21 cellular contexts compared by ENCODE assay signal in genomic region chr17:17553217-17554195, GRCh38. TPM values are rescaled to one million over a fixed set of nuclear protein-coding genes. Genes with fewer than 3 reads are reported as not detected.
DNase-seq lines count a peak whose midpoint lies in the region; FAIRE-seq and TF ChIP-seq lines count a peak whose summit lies in the region.
"Had no signal": no experiment of that assay in that cellular context is flagged by ENCODE, and none has a peak within 500 bp of the region (broad histone marks: within the 10 kb centered on the region; RNA-seq: fewer than 3 reads in every experiment).

No MANE protein-coding gene starts in this region.

- WGBS in H1 (ENCODE audit: extremely low coverage in 1 of 2, insufficient coverage in 1 of 2, insufficient read length in 1 of 2, insufficient replicate concordance in 2 of 2, low coverage in 1 of 2, low lambda C conversion rate in 2 of 2, missing lambda C conversion rate in 1 of 2), 2 experiments, result 87% methylated on average over 23 of the region's 30 CpGs; no CpG with 5 or more reads in 1 of the 2 experiments
- WGBS in hepatocyte (ENCODE audit: low lambda C conversion rate, missing lambda C conversion rate), result 85% methylated on average over 25 of the region's 30 CpGs

- peaks cover 2% of the 10 kb centered on the region; the same call in 1 of the 2 replicates for H3K79me1 ChIP-seq in H1 (ENCODE audit: low read depth, low read length)

- H3K9me3 ChIP-seq in BLaER1 (no peaks in the 10 kb centered on the region), H1 (ENCODE audit: insufficient read depth in 2 of 2, low read depth in 1 of 2, low read length in 1 of 2) (no peaks in the 10 kb centered on the region), kidney (ENCODE audit: control insufficient read depth in 1 of 2, low read length in 2 of 2) (no peaks in the 10 kb centered on the region), hepatocyte (ENCODE audit: low read depth) (no peaks in the 10 kb centered on the region)

- no peaks in the 10 kb centered on the region for H3K23me2 ChIP-seq in H1 (ENCODE audit: low read depth, low read length)

- peak overlapping the region; percentile 55 for H3K27ac ChIP-seq in BLaER1
- no peak overlapping the region for H3K27ac ChIP-seq in H1 (ENCODE audit: low read depth, low read length)
- no peak overlapping the region for H3K27ac ChIP-seq in kidney (ENCODE audit: low read depth in 2 of 2, low read length in 2 of 2)
- H3K27ac ChIP-seq in hepatocyte, result no peak overlapping the region

- no peak overlapping the region for H3K14ac ChIP-seq in H1 (ENCODE audit: insufficient read length)

- no peaks in the 10 kb centered on the region for H4K20me1 ChIP-seq in BLaER1
- peaks cover 0 to 5% of the 10 kb centered on the region in 2 experiments for H4K20me1 ChIP-seq in H1 (replicated peaks in 1 of 2; ENCODE audit: control insufficient read depth in 1 of 2, insufficient read depth in 2 of 2, low read length in 2 of 2)
- no peaks in the 10 kb centered on the region for H4K20me1 ChIP-seq in hepatocyte (ENCODE audit: insufficient read depth, poor library complexity, severe bottlenecking)

- TF ChIP-seq RAD21 in H1 (IDR thresholded peaks at IDR 0.05 in 1 of 2, conservative IDR thresholded peaks at IDR 0.05 in 1 of 2; ENCODE audit: low read depth in 2 of 2, low read length in 2 of 2), result no peak

- no peaks in the 10 kb centered on the region for H3K9me3 Mint-ChIP-seq in progenitor cell of endocrine pancreas (ENCODE audit: low read depth)
- H3K9me3 Mint-ChIP-seq: CD4-positive, alpha-beta T cell had no signal

- no peaks in the 10 kb centered on the region for H3K36me3 Mint-ChIP-seq in progenitor cell of endocrine pancreas (ENCODE audit: insufficient read depth)

- no peak overlapping the region for H3K4me3 ChIP-seq in BLaER1
- no peak overlapping the region for H3K4me3 ChIP-seq in H1 (ENCODE audit: extremely low read depth in 1 of 4, insufficient read depth in 2 of 4, low read depth in 3 of 4, low read length in 4 of 4)
- no peak overlapping the region for H3K4me3 ChIP-seq in kidney (ENCODE audit: low read length in 2 of 2)
- H3K4me3 ChIP-seq in hepatocyte, result no peak overlapping the region
- H3K4me3 ChIP-seq: GM12878 had no signal

- H2BK5ac ChIP-seq in H1 (ENCODE audit: low read depth, low read length), result no peak overlapping the region; the same call in 1 of the 2 replicates

- H2BK120ac ChIP-seq in H1 (replicated peaks; ENCODE audit: low read depth, low read length), result no peak overlapping the region

- no peaks in the 10 kb centered on the region for H3K36me3 ChIP-seq in BLaER1
- no peaks in the 10 kb centered on the region for H3K36me3 ChIP-seq in H1 (ENCODE audit: control insufficient read depth in 2 of 4, insufficient read depth in 4 of 4, low read length in 3 of 4)
- H3K36me3 ChIP-seq in kidney (ENCODE audit: control insufficient read depth in 1 of 2, insufficient read depth in 2 of 2, low read length in 2 of 2), result no peaks in the 10 kb centered on the region
- no peaks in the 10 kb centered on the region for H3K36me3 ChIP-seq in hepatocyte (replicated peaks; ENCODE audit: insufficient read depth, low read depth)

- no peak overlapping the region for H2BK12ac ChIP-seq in H1 (ENCODE audit: low read depth, low read length)

- H3K18ac ChIP-seq in H1 (ENCODE audit: extremely low read depth, low read length), result no peak overlapping the region

- peaks cover 17% of the 10 kb centered on the region for H3K4me1 Mint-ChIP-seq in progenitor cell of endocrine pancreas (ENCODE audit: low read depth)
- H3K4me1 Mint-ChIP-seq: B cell had no signal

- H4K91ac ChIP-seq in H1 (replicated peaks; ENCODE audit: insufficient read length, low read length), result no peak overlapping the region

- H3K4me1 ChIP-seq in BLaER1, result peaks cover 93% of the 10 kb centered on the region
- H3K4me1 ChIP-seq in H1 (replicated peaks in 1 of 4; ENCODE audit: control insufficient read depth in 3 of 4, insufficient read depth in 4 of 4, low read length in 3 of 4), result no peaks in the 10 kb centered on the region; a peak in 1 of 7 replicates
- H3K4me1 ChIP-seq in kidney (ENCODE audit: control insufficient read depth in 1 of 2, insufficient read depth in 1 of 2, low read depth in 1 of 2, low read length in 2 of 2), result peaks cover 0 to 2% of the 10 kb centered on the region in 2 donors
- peaks cover 14% of the 10 kb centered on the region for H3K4me1 ChIP-seq in hepatocyte (ENCODE audit: insufficient read depth)

- no peak for TF ChIP-seq EP300 in H1 (IDR thresholded peaks at IDR 0.05; ENCODE audit: borderline replicate concordance in 1 of 2, low read depth in 2 of 2, low read length in 2 of 2)

- no peak overlapping the region for H3K23ac ChIP-seq in H1 (ENCODE audit: insufficient read length)

- H3K4ac ChIP-seq in H1 (replicated peaks; ENCODE audit: insufficient read length, low read depth, low read length), result no peak overlapping the region

- DNase-seq in H1 (ENCODE audit: low read depth in 1 of 2, low spot score in 2 of 2) (no peak), kidney (peak; percentile 55), progenitor cell of endocrine pancreas (ENCODE audit: low spot score, unreplicated experiment) (no peak), NOMO-1 (lab: John Stamatoyannopoulos, UW; ENCODE audit: unreplicated experiment in 2 of 2) (no peak), hepatocyte (ENCODE audit: low spot score) (no peak)
- no peak for DNase-seq in stimulated activated CD4-positive, alpha-beta T cell treated with anti-CD3 and anti-CD28 coated beads, Interleukin-4, amount 100 ng/mL, for 24 hours
- DNase-seq: CD4-positive, alpha-beta T cell; KBM-7; NCI-H187; NCI-H2107; NCI-H2227 treated with DMSO at 0.1 percent for 48 hours; NCI-H510A treated with DMSO at 0.1 percent for 48 hours; NCI-H774; OCI-M1; SHP77 treated with DMSO at 0.1 percent for 48 hours had no signal

- H3K4me2 ChIP-seq in BLaER1 (peak overlapping the region; percentile 89), H1 (ENCODE audit: insufficient read depth in 1 of 2, low read depth in 2 of 2, low read length in 2 of 2) (no peak overlapping the region), hepatocyte (no peak overlapping the region)

- H2AK5ac ChIP-seq in H1 (ENCODE audit: low read depth, low read length), result no peak overlapping the region

- CTCF ChIA-PET in H1 (lab: Charles Lee; ENCODE audit: partially characterized antibody), result interaction anchor here (0.9 to 1.7 kb wide), 3 partner anchors 15 to 57 kb away, joined by 3 to 14 read pairs (median 3); no protein-coding TSS in a partner anchor

- TF ChIP-seq POLR2A in H1 (IDR thresholded peaks at IDR 0.05; ENCODE audit: control extremely low read depth in 1 of 2, low read depth in 2 of 2, low read length in 2 of 2), result no peak

- no peaks in the 10 kb centered on the region for H3K9me2 ChIP-seq in hepatocyte (replicated peaks; ENCODE audit: insufficient read depth)

- H3K4me3 Mint-ChIP-seq in progenitor cell of endocrine pancreas (ENCODE audit: low read depth), result no peak overlapping the region
- H3K4me3 Mint-ChIP-seq: B cell; CD4-positive, alpha-beta T cell had no signal

- H3K27me3 ChIP-seq in BLaER1 (no peaks in the 10 kb centered on the region), H1 (replicated peaks in 1 of 4; ENCODE audit: control insufficient read depth in 3 of 4, extremely low read depth in 1 of 4, insufficient read depth in 3 of 4, low read length in 3 of 4) (no peaks in the 10 kb centered on the region), hepatocyte (no peaks in the 10 kb centered on the region)

- H4K8ac ChIP-seq in H1 (ENCODE audit: extremely low read depth, insufficient read depth, low read length), result peak overlapping the region; percentile 11; the same call in 1 of the 2 replicates

- no peak overlapping the region for H2BK15ac ChIP-seq in H1 (ENCODE audit: low read length)

- intact Hi-C loops in kidney (cut with DNase I), result no loop called here

- no peak overlapping the region for H3K56ac ChIP-seq in H1 (replicated peaks; ENCODE audit: insufficient read length, low read depth, low read length)

- FAIRE-seq in H1 (lab: Jason Lieb, UNC), result no peak
- FAIRE-seq in kidney (lab: Jason Lieb, UNC), result no peak
- FAIRE-seq: GM12878, HepG2 had no signal

- H3K27me3 Mint-ChIP-seq in progenitor cell of endocrine pancreas, result no peaks in the 10 kb centered on the region
- H3K27me3 Mint-ChIP-seq: B cell; CD4-positive, alpha-beta T cell had no signal

- H2AFZ ChIP-seq in H1 (ENCODE audit: low read length), result no peak overlapping the region
- no peak overlapping the region for H2AFZ ChIP-seq in hepatocyte

- TF ChIP-seq CTCF in H1 (IDR thresholded peaks at IDR 0.05; ENCODE audit: control extremely low read depth in 1 of 3, insufficient read depth in 1 of 3, low read depth in 1 of 3, low read length in 3 of 3) (no peak), kidney (IDR thresholded peaks at IDR 0.05; ENCODE audit: borderline replicate concordance, extremely low read depth, insufficient read depth) (no peak), progenitor cell of endocrine pancreas (IDR thresholded peaks at IDR 0.05; ENCODE audit: unreplicated experiment) (no peak), hepatocyte (IDR thresholded peaks at IDR 0.05; ENCODE audit: poor library complexity) (no peak)

- no peak overlapping the region for H4K5ac ChIP-seq in H1 (ENCODE audit: insufficient read length, low read depth, low read length)

- no peaks in the 10 kb centered on the region for H3K79me2 ChIP-seq in H1 (ENCODE audit: control insufficient read depth in 1 of 2, insufficient read depth in 2 of 2, low read length in 2 of 2)
- H3K79me2 ChIP-seq in hepatocyte, result no peaks in the 10 kb centered on the region

- H3K27ac Mint-ChIP-seq in progenitor cell of endocrine pancreas, result peak overlapping the region; percentile 86
- H3K27ac Mint-ChIP-seq: B cell; CD4-positive, alpha-beta T cell had no signal

- H3K9ac ChIP-seq in BLaER1 (peak overlapping the region; percentile 38; the same call in 1 of the 2 replicates), H1 (replicated peaks in 1 of 4; ENCODE audit: extremely low read depth in 1 of 4, low read depth in 3 of 4, low read length in 3 of 4) (no peak overlapping the region), kidney (ENCODE audit: low read length in 2 of 2) (no peak overlapping the region)

- POLR2A ChIA-PET in H1 (lab: Charles Lee; ENCODE audit: partially characterized antibody), result no interaction called here

- no peak overlapping the region for H2BK20ac ChIP-seq in H1 (ENCODE audit: low read length)

RNA-seq across cellular contexts. Expression of gene PEMT, which starts 38.0 kb away (rescaled TPM):
- total RNA-seq in H1 (2021; fragmentation: NEBNext Ultra II Directional; extraction: Animal tissue kit (Norgen Biotek cat#: 25700)), result 40.1 and 42.0 TPM in 2 replicates
- polyA plus RNA-seq in H1 (2011; rRNA removed) (118 and 128 TPM in 2 replicates), kidney (ENCODE audit: insufficient read depth, low read depth, low replicate concordance) (52.1 TPM), hepatocyte (70.4 and 78.9 TPM in 2 replicates)
- polyA plus RNA-seq in H1 (2011; cell fraction: cytosol; rRNA removed), result 63.0 TPM
- polyA plus RNA-seq in H1 (2011; cell fraction: nucleus; rRNA removed), result 77.1 TPM
- 28.5 to 79.6 TPM (median 53.6 TPM) in 4 replicates for polyA plus RNA-seq in H1 (2012, experiment 1 of 2)
- polyA plus RNA-seq in H1 (2012, experiment 2 of 2), result 79.6 TPM
- polyA plus RNA-seq in H1 (2013, experiment 1 of 2), result 41.7 TPM
- polyA plus RNA-seq in H1 (2013, experiment 2 of 2), result 47.0 TPM
- polyA minus RNA-seq in H1 (2011; rRNA and poly(A)+ RNA removed), result 22.2 and 23.0 TPM in 2 replicates
- polyA minus RNA-seq in H1 (2011; cell fraction: cytosol; rRNA and poly(A)+ RNA removed), result 18.1 TPM
- polyA minus RNA-seq in H1 (2011; cell fraction: nucleus; rRNA and poly(A)+ RNA removed), result 13.7 TPM
- total RNA-seq in kidney (36.8 TPM), progenitor cell of endocrine pancreas (61.3 and 67.0 TPM in 2 replicates), hepatocyte (50.1 and 58.6 TPM in 2 replicates)

RNA-seq across cellular contexts. Expression of gene RASD1, which starts 57.3 kb away (rescaled TPM):
- total RNA-seq in H1 (2021; fragmentation: NEBNext Ultra II Directional; extraction: Animal tissue kit (Norgen Biotek cat#: 25700)), result 1.8 and 2.6 TPM in 2 replicates
- polyA plus RNA-seq in H1 (2011; rRNA removed) (2.3 and 2.9 TPM in 2 replicates), kidney (ENCODE audit: insufficient read depth, low read depth, low replicate concordance) (103 TPM), hepatocyte (44.8 and 46.9 TPM in 2 replicates)
- 2.4 TPM for polyA plus RNA-seq in H1 (2011; cell fraction: cytosol; rRNA removed)
- polyA plus RNA-seq in H1 (2011; cell fraction: nucleus; rRNA removed), result 5.4 TPM
- 0.72 to 2.7 TPM (median 2.0 TPM) in 4 replicates for polyA plus RNA-seq in H1 (2012, experiment 1 of 2)
- 2.0 TPM for polyA plus RNA-seq in H1 (2012, experiment 2 of 2)
- 1.5 TPM for polyA plus RNA-seq in H1 (2013, experiment 1 of 2)
- 1.5 TPM for polyA plus RNA-seq in H1 (2013, experiment 2 of 2)
- 1.9 and 2.1 TPM in 2 replicates for polyA minus RNA-seq in H1 (2011; rRNA and poly(A)+ RNA removed)
- polyA minus RNA-seq in H1 (2011; cell fraction: cytosol; rRNA and poly(A)+ RNA removed), result 1.9 TPM
- polyA minus RNA-seq in H1 (2011; cell fraction: nucleus; rRNA and poly(A)+ RNA removed), result 15.3 TPM
- total RNA-seq in kidney (147 TPM), progenitor cell of endocrine pancreas (4.6 and 5.6 TPM in 2 replicates), hepatocyte (23.5 and 24.0 TPM in 2 replicates)
- total RNA-seq: A172, GM12878, H4 had no signal
